19 cellular contexts compared by ENCODE assay signal in genomic region chr3:113847664-113848461, GRCh38. TPM values are rescaled to one million over a fixed set of nuclear protein-coding genes. Genes with fewer than 3 reads are reported as not detected.
DNase-seq lines count a peak whose midpoint lies in the region; ATAC-seq and TF ChIP-seq lines count a peak whose summit lies in the region.
"Had no signal": no experiment of that assay in that cellular context is flagged by ENCODE, and none has a peak within 500 bp of the region (broad histone marks: within the 10 kb centered on the region; RNA-seq: fewer than 3 reads in every experiment).

No MANE protein-coding gene starts in this region.

- POLR2A ChIA-PET in PC-9 (lab: Charles Lee; ENCODE audit: unreplicated experiment) = no interaction called here

- H3K4me1 ChIP-seq in PC-9 (replicated peaks; ENCODE audit: insufficient read depth) (peaks cover 23% of the 10 kb centered on the region), osteoblast (ENCODE audit: insufficient read depth, low read length) (no peaks in the 10 kb centered on the region), psoas muscle (no peaks in the 10 kb centered on the region)
- H3K4me1 ChIP-seq: sigmoid colon had no signal

- H3K4me3 ChIP-seq in PC-9 (no peak overlapping the region), fibroblast of villous mesenchyme (ENCODE audit: low read depth, low read length) (no peak overlapping the region), osteoblast (ENCODE audit: insufficient read depth, low read length) (no peak overlapping the region), psoas muscle (no peak overlapping the region)
- H3K4me3 ChIP-seq: sigmoid colon had no signal

- H3K36me3 ChIP-seq in PC-9 (ENCODE audit: low read depth) (no peaks in the 10 kb centered on the region), osteoblast (ENCODE audit: insufficient read depth, low read length) (no peaks in the 10 kb centered on the region), psoas muscle (ENCODE audit: insufficient read depth in 1 of 2, low read depth in 1 of 2) (no peaks in the 10 kb centered on the region)
- H3K36me3 ChIP-seq: sigmoid colon had no signal

- H3K9me3 Mint-ChIP-seq in activated T-helper 17 cell treated with anti-CD3 and anti-CD28 coated beads, Interleukin-2, amount 50 U/mL, for 72 hours = no peaks in the 10 kb centered on the region

- peak overlapping the region; percentile 54 for H3K4me2 ChIP-seq in PC-9
- no peak overlapping the region for H3K4me2 ChIP-seq in osteoblast (ENCODE audit: insufficient read depth, low read length)

- H3K79me2 ChIP-seq in PC-9 (ENCODE audit: low read depth) (no peaks in the 10 kb centered on the region), osteoblast (ENCODE audit: insufficient read depth, low read length) (no peaks in the 10 kb centered on the region)

- H3F3A ChIP-seq in PC-9 (ENCODE audit: insufficient read depth, low read depth) = no peaks in the 10 kb centered on the region; the same call in 1 of the 2 replicates

- H4K20me1 ChIP-seq in PC-9 (ENCODE audit: insufficient read depth) (no peaks in the 10 kb centered on the region), osteoblast (ENCODE audit: insufficient read depth, low read length) (no peaks in the 10 kb centered on the region)

- WGBS in psoas muscle, 3 donors = 73 to 78% (median 77%) methylated on average over 2 of the region's 2 CpGs

- no peak overlapping the region for H3K27ac Mint-ChIP-seq in activated T-helper 17 cell treated with anti-CD3 and anti-CD28 coated beads, Interleukin-2, amount 50 U/mL, for 72 hours

- intact Hi-C loops in PC-9 (cut with micrococcal nuclease; ENCODE audit: unreplicated experiment) (loop anchor here (2.0 kb wide), 1 partner anchor 51 kb away; no protein-coding TSS in a partner anchor), psoas muscle (cut with DNase I) (loop anchor here (5.0 to 10.0 kb wide), 2 partner anchors 64 to 207 kb away; partner anchors contain the start of genes CCDC191 (in 1 of the 2) and QTRT2 (in 1 of the 2))

- H3K9me3 ChIP-seq in PC-9 (ENCODE audit: insufficient read depth, low read depth) = no peaks in the 10 kb centered on the region
- no peaks in the 10 kb centered on the region for H3K9me3 ChIP-seq in osteoblast (ENCODE audit: low read depth, low read length)
- H3K9me3 ChIP-seq in psoas muscle = no peaks in the 10 kb centered on the region
- H3K9me3 ChIP-seq: sigmoid colon had no signal

- DNase-seq in HPDE6-E6E7 (ENCODE audit: extremely low spot score) (peak; percentile 40), PC-9 (peak; percentile 7 to 91), fibroblast of villous mesenchyme (ENCODE audit: low read depth) (peak; percentile 11), osteoblast (ENCODE audit: insufficient read length, low spot score, missing footprints) (no peak), psoas muscle (no peak), DMS153 (lab: John Stamatoyannopoulos, UW) (no peak)
- DNase-seq in stimulated activated CD4-positive, alpha-beta T cell treated with anti-CD3 and anti-CD28 coated beads, Interleukin-4, amount 100 ng/mL, for 24 hours = no peak
- DNase-seq: activated CD4-positive, alpha-beta T cell treated with anti-CD3 and anti-CD28 coated beads for 4 hours; activated naive CD4-positive, alpha-beta T cell treated with Interleukin-2 at 50 U/mL for 16 hours; aorta; foreskin melanocyte; H7; left cardiac atrium; NCI-H1105; NCI-H82; occipital lobe; sigmoid colon; stimulated activated CD4-positive, alpha-beta T cell treated with anti-CD3 and anti-CD28 coated beads, Interleukin-1b, Interleukin-23, amount 100 ng/mL, for 48 hours had no signal

- no peaks in the 10 kb centered on the region for H3K27me3 ChIP-seq in PC-9 (ENCODE audit: insufficient read depth, low read depth)
- no peaks in the 10 kb centered on the region for H3K27me3 ChIP-seq in osteoblast (ENCODE audit: insufficient read depth, low read length)
- no peaks in the 10 kb centered on the region for H3K27me3 ChIP-seq in psoas muscle (ENCODE audit: insufficient read depth in 3 of 3, low read length in 2 of 3)
- H3K27me3 ChIP-seq: sigmoid colon had no signal

- H3K4me1 Mint-ChIP-seq in activated T-helper 17 cell treated with anti-CD3 and anti-CD28 coated beads, Interleukin-2, amount 50 U/mL, for 72 hours = no peaks in the 10 kb centered on the region

- ATAC-seq in psoas muscle = no peak
- no peak for ATAC-seq in activated T-helper 17 cell treated with anti-CD3 and anti-CD28 coated beads, Interleukin-2, amount 50 U/mL, for 72 hours (replicated peaks)

- BruUV-seq in PC-9 (replicated peaks; lab: Mats Ljungman, UMichigan) = TSS peak; percentile 61

- H3K9me2 ChIP-seq in PC-9 (ENCODE audit: insufficient read depth) = no peaks in the 10 kb centered on the region

- no peak overlapping the region for H3K4me3 Mint-ChIP-seq in activated T-helper 17 cell treated with anti-CD3 and anti-CD28 coated beads, Interleukin-2, amount 50 U/mL, for 72 hours

- H3K27ac ChIP-seq in PC-9 = peak overlapping the region; percentile 71
- no peak overlapping the region for H3K27ac ChIP-seq in osteoblast (ENCODE audit: low read depth, low read length)
- H3K27ac ChIP-seq in psoas muscle = no peak overlapping the region
- H3K27ac ChIP-seq: sigmoid colon had no signal

- no peak overlapping the region for H2AFZ ChIP-seq in PC-9
- H2AFZ ChIP-seq in osteoblast (ENCODE audit: low read length) = peak overlapping the region; percentile 16

- TF ChIP-seq CTCF in PC-9 (conservative IDR thresholded peaks at IDR 0.05) (no peak), fibroblast of villous mesenchyme (IDR thresholded peaks at IDR 0.05; ENCODE audit: insufficient read depth, low read depth, low read length) (no peak), osteoblast (IDR thresholded peaks at IDR 0.05; ENCODE audit: extremely low read depth, low read depth, low read length) (no peak), psoas muscle (IDR thresholded peaks at IDR 0.05) (no peak)

- CTCF ChIA-PET in PC-9 (lab: Charles Lee) = no interaction called here

- H3K36me3 Mint-ChIP-seq in activated T-helper 17 cell treated with anti-CD3 and anti-CD28 coated beads, Interleukin-2, amount 50 U/mL, for 72 hours (ENCODE audit: low read depth) = no peaks in the 10 kb centered on the region

- H3K27me3 Mint-ChIP-seq in activated T-helper 17 cell treated with anti-CD3 and anti-CD28 coated beads, Interleukin-2, amount 50 U/mL, for 72 hours = no peaks in the 10 kb centered on the region

RNA-seq across cellular contexts. Expression of gene GRAMD1C, which starts 9.3 kb away (rescaled TPM):
- total RNA-seq in PC-9 (2021) (14.7 and 15.7 TPM in 2 replicates), fibroblast of villous mesenchyme (2.2 and 2.3 TPM in 2 replicates), osteoblast (1.2 and 2.2 TPM in 2 replicates), psoas muscle (under 1 TPM; 0.53 to 0.81 (median 0.65) TPM)
- polyA plus RNA-seq in psoas muscle = under 1 TPM; 0.20 to 0.39 (median 0.36) TPM
- total RNA-seq in activated T-helper 17 cell treated with anti-CD3 and anti-CD28 coated beads, Interleukin-2, amount 50 U/mL, for 72 hours = under 1 TPM; 0.32 to 0.56 TPM

Comparison
In these comparisons a context has a peak if more than half of its experiments do, and no peak if none do; other contexts are left out.
1. DNase-seq: peak in HPDE6-E6E7 (single experiment), PC-9 (2 of 2) and fibroblast of villous mesenchyme (single experiment); none in osteoblast (single experiment), psoas muscle (0 of 2), stimulated activated CD4-positive, alpha-beta T cell treated with anti-CD3 and anti-CD28 coated beads, Interleukin-4, amount 100 ng/mL, for 24 hours (single experiment) and DMS153 (single experiment).